ENCODE assay signal across 8 cellular contexts in genomic region chr2:24919977-24920812, GRCh38. TPM values are rescaled to one million over a fixed set of nuclear protein-coding genes. Genes with fewer than 3 reads are reported as not detected.
A peak's percentile ranks its signal among the peaks of the same experiment; 100 is the strongest.
DNase-seq lines count a peak whose midpoint lies in the region; ATAC-seq lines count a peak whose summit lies in the region.

TSS of gene ADCY3 (minus strand) at chr2:24920237. CDS start at chr2:24918987, 1,250 bp downstream.

- in situ Hi-C loops in endometrial microvascular endothelial cells (cut with HindIII; ENCODE audit: inconsistent ontology term, low pct_unique_long_range_greater_than_20kb, low sequenced_read_pairs), result no loop called here

- peak; percentile 41 for ATAC-seq in HG02571 (IDR thresholded peaks at IDR 0.05; ENCODE audit: unreplicated experiment)

- DNase-seq in DMS53 (lab: John Stamatoyannopoulos, UW) (peak; percentile 72), DMS53 treated with DMSO at 0.1 percent for 48 hours (lab: John Stamatoyannopoulos, UW; ENCODE audit: unreplicated experiment) (no peak), NCI-H2227 (lab: John Stamatoyannopoulos, UW; ENCODE audit: unreplicated experiment) (peak; percentile 80), midbrain (lab: John Stamatoyannopoulos, UW) (peak; percentile 77)
- peak; percentile 59 for DNase-seq in activated CD8-positive, alpha-beta memory T cell treated with anti-CD3 and anti-CD28 coated beads, Interleukin-2, amount 50 U/mL, for 4 hours
- peak; percentile 30 to 32 for DNase-seq in stimulated activated CD8-positive, alpha-beta memory T cell treated with anti-CD3 and anti-CD28 coated beads, Interleukin-7, amount 100 ng/mL, for 1 hour (ENCODE audit: low read depth in 2 of 2)

RNA-seq across cellular contexts. Expression of gene ADCY3, which starts in this region (rescaled TPM):
- total RNA-seq in endometrial microvascular endothelial cells (ENCODE audit: inconsistent ontology term), result 38.0 TPM
